1 cellular context compared by ENCODE assay signal in genomic region chr20:62117658-62118057, GRCh38.
TF ChIP-seq lines count a peak whose summit lies in the region.

No MANE protein-coding gene starts in this region.

TF ChIP-seq in IMR-90, 13 proteins besides CTCF, POLR2A, EP300 and RAD21:
- TF ChIP-seq ELK1 (IDR thresholded peaks at IDR 0.05; ENCODE audit: borderline replicate concordance, low read depth, low read length), result no peak
- no peak for TF ChIP-seq MXI1 (IDR thresholded peaks at IDR 0.05; ENCODE audit: borderline replicate concordance, low read depth, low read length)
- no peak for TF ChIP-seq NFE2L2 (IDR thresholded peaks at IDR 0.05; ENCODE audit: low read depth, low read length)
- TF ChIP-seq BHLHE40 (IDR thresholded peaks at IDR 0.05; ENCODE audit: low read depth, low read length), result no peak
- no peak for TF ChIP-seq RCOR1 (IDR thresholded peaks at IDR 0.05; ENCODE audit: insufficient replicate concordance, low read length)
- no peak for TF ChIP-seq FOS (IDR thresholded peaks at IDR 0.05; ENCODE audit: low read depth, low read length)
- TF ChIP-seq SMC3 (IDR thresholded peaks at IDR 0.05; ENCODE audit: low read depth, low read length), result no peak
- TF ChIP-seq RFX5 (IDR thresholded peaks at IDR 0.05; ENCODE audit: low read depth, low read length), result no peak
- TF ChIP-seq MAFK (IDR thresholded peaks at IDR 0.05; ENCODE audit: low read depth, low read length), result no peak
